ENCODE assay signal across 15 cellular contexts in genomic region chr15:90178468-90179435, GRCh38. TPM values are rescaled to one million over a fixed set of nuclear protein-coding genes. Genes with fewer than 3 reads are reported as not detected.
DNase-seq lines count a peak whose midpoint lies in the region; ATAC-seq and TF ChIP-seq lines count a peak whose summit lies in the region.
"Had no signal": no experiment of that assay in that cellular context is flagged by ENCODE, and none has a peak within 500 bp of the region (broad histone marks: within the 10 kb centered on the region; RNA-seq: fewer than 3 reads in every experiment).

No MANE protein-coding gene starts in this region.

- peak overlapping the region; percentile 53 for H3K27ac Mint-ChIP-seq in T-helper 17 cell
- H3K27ac Mint-ChIP-seq in stimulated activated memory B cell treated with anti-CD40 and anti-IgM and Interleukin-4, amounts not matched to agents 10 μg/mL and 1 μg/mL and 100 μg/mL, for 72 hours = peak overlapping the region; percentile 84

- no peaks in the 10 kb centered on the region for H3K27me3 Mint-ChIP-seq in T-helper 17 cell
- H3K27me3 Mint-ChIP-seq in stimulated activated memory B cell treated with anti-CD40 and anti-IgM and Interleukin-4, amounts not matched to agents 10 μg/mL and 1 μg/mL and 100 μg/mL, for 72 hours = no peaks in the 10 kb centered on the region

- ATAC-seq in GM19351 (IDR thresholded peaks at IDR 0.05; ENCODE audit: unreplicated experiment) (peak; percentile 72), HG02885 (IDR thresholded peaks at IDR 0.05; ENCODE audit: poor library complexity, unreplicated experiment) (peak; percentile 43), T-helper 17 cell (no peak)
- peak; percentile 83 for ATAC-seq in stimulated activated memory B cell treated with anti-CD40 and anti-IgM and Interleukin-4, amounts not matched to agents 10 μg/mL and 1 μg/mL and 100 μg/mL, for 72 hours
- ATAC-seq: left lobe of liver had no signal

- peaks cover 15% of the 10 kb centered on the region for H3K4me1 Mint-ChIP-seq in T-helper 17 cell
- peaks cover 35% of the 10 kb centered on the region for H3K4me1 Mint-ChIP-seq in stimulated activated memory B cell treated with anti-CD40 and anti-IgM and Interleukin-4, amounts not matched to agents 10 μg/mL and 1 μg/mL and 100 μg/mL, for 72 hours

- H3K4me3 ChIP-seq in coronary artery = no peak overlapping the region
- H3K4me3 ChIP-seq: dorsolateral prefrontal cortex, right atrium auricular region had no signal

- DNase-seq in T-helper 17 cell = no peak
- DNase-seq in coronary artery (ENCODE audit: low spot score) = no peak
- no peak for DNase-seq in dermis blood vessel endothelial cell
- DNase-seq in D341Med (ENCODE audit: low spot score) = no peak
- DNase-seq: dorsolateral prefrontal cortex, hippocampal formation, IMR-90, NCI-H1436, NCI-H526, T1000 had no signal

- TF ChIP-seq CTCF in coronary artery (IDR thresholded peaks at IDR 0.05) = no peak

- no peaks in the 10 kb centered on the region for H3K36me3 Mint-ChIP-seq in T-helper 17 cell (ENCODE audit: low read depth)
- no peaks in the 10 kb centered on the region for H3K36me3 Mint-ChIP-seq in stimulated activated memory B cell treated with anti-CD40 and anti-IgM and Interleukin-4, amounts not matched to agents 10 μg/mL and 1 μg/mL and 100 μg/mL, for 72 hours

- H3K9me3 ChIP-seq in T-helper 17 cell (ENCODE audit: control insufficient read depth, low read length, poor library complexity, severe bottlenecking) = no peaks in the 10 kb centered on the region
- H3K9me3 ChIP-seq: right atrium auricular region had no signal

- no peaks in the 10 kb centered on the region for H3K9me3 Mint-ChIP-seq in stimulated activated memory B cell treated with anti-CD40 and anti-IgM and Interleukin-4, amounts not matched to agents 10 μg/mL and 1 μg/mL and 100 μg/mL, for 72 hours

- no peak overlapping the region for H3K27ac ChIP-seq in coronary artery
- H3K27ac ChIP-seq: dorsolateral prefrontal cortex, right atrium auricular region had no signal

- H3K4me3 Mint-ChIP-seq in T-helper 17 cell = peak overlapping the region; percentile 28
- peak overlapping the region; percentile 49 for H3K4me3 Mint-ChIP-seq in stimulated activated memory B cell treated with anti-CD40 and anti-IgM and Interleukin-4, amounts not matched to agents 10 μg/mL and 1 μg/mL and 100 μg/mL, for 72 hours

RNA-seq across cellular contexts. Expression of gene SEMA4B, which starts 22.4 kb away (rescaled TPM):
- total RNA-seq in T-helper 17 cell = 10 to 100 TPM; 15.4 to 23.4 TPM
- total RNA-seq in dermis blood vessel endothelial cell = 6.3 and 9.4 TPM in 2 replicates

RNA-seq across cellular contexts. Expression of gene CIB1, which starts 55.0 kb away (rescaled TPM):
- total RNA-seq in T-helper 17 cell (100 to 1,000 TPM; 166 to 183 TPM), dermis blood vessel endothelial cell (22.5 and 26.2 TPM in 2 replicates)

RNA-seq across cellular contexts. Expression of gene GDPGP1, which starts 55.3 kb away (rescaled TPM):
- total RNA-seq in T-helper 17 cell = 1 to 10 TPM; 3.7 to 4.6 TPM
- 11.7 and 13.6 TPM in 2 replicates for total RNA-seq in dermis blood vessel endothelial cell
